15 cellular contexts compared by ENCODE assay signal in the genomic region with DNA sequence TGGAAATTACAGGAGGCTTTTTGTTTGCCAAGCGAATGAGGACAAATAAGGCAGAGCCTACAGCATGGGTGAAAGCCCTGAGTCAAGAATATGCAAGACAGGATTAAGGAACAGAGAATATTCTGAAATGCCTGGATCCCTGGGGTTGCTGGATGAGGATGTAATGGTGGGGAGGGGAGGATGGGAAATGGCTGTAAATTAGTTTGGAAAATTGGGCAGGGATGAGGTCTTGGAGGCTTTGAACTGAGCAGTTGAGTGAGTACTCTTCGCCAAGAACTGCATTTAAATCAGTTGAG.
"Had no signal": no experiment of that assay in that cellular context is flagged by ENCODE, and none has a peak within 500 bp of the region (broad histone marks: within the 10 kb centered on the region; RNA-seq: fewer than 3 reads in every experiment).

No MANE protein-coding gene starts in this region.

- H3K4me3 Mint-ChIP-seq: activated CD4-positive, alpha-beta T cell treated with anti-CD3 and anti-CD28 coated beads, Interleukin-2, amount 10 ng/mL, durations not matched to agents 7 days and 5 days; activated naive CD8-positive, alpha-beta T cell treated with anti-CD3 and anti-CD28 coated beads, Interleukin-2, amount 10 ng/mL, durations not matched to agents 7 days and 5 days; activated T-helper 1 cell treated with anti-CD3 and anti-CD28 coated beads, Interleukin-12 subunit alpha, Interleukin-12 subunit beta, Interleukin-2, Interleukin-4 antibody, amounts not matched to agents 30 ng/mL and 10 ng/mL and 1 ng/mL, durations not matched to agents 14 hours and 24 hours and 36 hours; dendritic cell treated with granulocyte-macrophage colony-stimulating factor and Interleukin-4, amounts not matched to agents 40 ng/mL and 50 ng/mL, for 4 days; T-helper 17 cell had no signal

- H3K27me3 ChIP-seq: brain microvascular endothelial cell, gastrocnemius medialis, right atrium auricular region had no signal

- ATAC-seq: T-helper 17 cell had no signal

- H3K4me1 ChIP-seq: parathyroid adenoma had no signal

- H3K36me3 Mint-ChIP-seq: activated naive CD8-positive, alpha-beta T cell treated with anti-CD3 and anti-CD28 coated beads, Interleukin-2, amount 10 ng/mL, durations not matched to agents 7 days and 5 days had no signal

- H3K9ac ChIP-seq: parathyroid adenoma had no signal

- H3K9me3 Mint-ChIP-seq: activated CD4-positive, alpha-beta T cell treated with anti-CD3 and anti-CD28 coated beads, Interleukin-2, amount 10 ng/mL, durations not matched to agents 7 days and 5 days; activated naive CD8-positive, alpha-beta T cell treated with anti-CD3 and anti-CD28 coated beads, Interleukin-2, amount 10 ng/mL, durations not matched to agents 7 days and 5 days; activated T-helper 1 cell treated with anti-CD3 and anti-CD28 coated beads, Interleukin-12 subunit alpha, Interleukin-12 subunit beta, Interleukin-2, Interleukin-4 antibody, amounts not matched to agents 30 ng/mL and 10 ng/mL and 1 ng/mL, durations not matched to agents 14 hours and 24 hours and 36 hours; dendritic cell treated with granulocyte-macrophage colony-stimulating factor and Interleukin-4, amounts not matched to agents 40 ng/mL and 50 ng/mL, for 4 days had no signal

- H3K27ac ChIP-seq: brain microvascular endothelial cell, gastrocnemius medialis, parathyroid adenoma, right atrium auricular region had no signal

- H3K27me3 Mint-ChIP-seq: dendritic cell treated with granulocyte-macrophage colony-stimulating factor and Interleukin-4, amounts not matched to agents 40 ng/mL and 50 ng/mL, for 4 days had no signal

- H3K36me3 ChIP-seq: brain microvascular endothelial cell, gastrocnemius medialis, right atrium auricular region had no signal

- H3K4me3 ChIP-seq: gastrocnemius medialis, right atrium auricular region had no signal

- H3K79me2 ChIP-seq: parathyroid adenoma had no signal

- H3K4me1 Mint-ChIP-seq: activated CD4-positive, alpha-beta T cell treated with anti-CD3 and anti-CD28 coated beads, Interleukin-2, amount 10 ng/mL, durations not matched to agents 7 days and 5 days; activated naive CD8-positive, alpha-beta T cell treated with anti-CD3 and anti-CD28 coated beads, Interleukin-2, amount 10 ng/mL, durations not matched to agents 7 days and 5 days; T-helper 17 cell had no signal

- DNase-seq: activated CD4-positive, alpha-beta T cell treated with anti-CD3 and anti-CD28 coated beads, Interleukin-2, amount 10 ng/mL, durations not matched to agents 7 days and 5 days; activated naive CD8-positive, alpha-beta T cell treated with anti-CD3 and anti-CD28 coated beads, Interleukin-2, amount 10 ng/mL, durations not matched to agents 7 days and 5 days; brain microvascular endothelial cell; cerebellar nuclear complex; islet precursor cell; small intestine; stimulated activated CD4-positive, alpha-beta T cell treated with anti-CD3 and anti-CD28 coated beads, Interleukin-4, amount 100 ng/mL, for 24 hours; stimulated activated naive CD4-positive, alpha-beta T cell; T-helper 17 cell; trophoblast cell had no signal

- H2AFZ ChIP-seq: parathyroid adenoma had no signal

- H3K27ac Mint-ChIP-seq: activated CD4-positive, alpha-beta T cell treated with anti-CD3 and anti-CD28 coated beads, Interleukin-2, amount 10 ng/mL, durations not matched to agents 7 days and 5 days; activated naive CD8-positive, alpha-beta T cell treated with anti-CD3 and anti-CD28 coated beads, Interleukin-2, amount 10 ng/mL, durations not matched to agents 7 days and 5 days; activated T-helper 1 cell treated with anti-CD3 and anti-CD28 coated beads, Interleukin-12 subunit alpha, Interleukin-12 subunit beta, Interleukin-2, Interleukin-4 antibody, amounts not matched to agents 30 ng/mL and 10 ng/mL and 1 ng/mL, durations not matched to agents 14 hours and 24 hours and 36 hours; dendritic cell treated with granulocyte-macrophage colony-stimulating factor and Interleukin-4, amounts not matched to agents 40 ng/mL and 50 ng/mL, for 4 days; T-helper 17 cell had no signal

- H3K9me3 ChIP-seq: gastrocnemius medialis, right atrium auricular region had no signal
